27 cellular contexts compared by ENCODE assay signal in the genomic region with DNA sequence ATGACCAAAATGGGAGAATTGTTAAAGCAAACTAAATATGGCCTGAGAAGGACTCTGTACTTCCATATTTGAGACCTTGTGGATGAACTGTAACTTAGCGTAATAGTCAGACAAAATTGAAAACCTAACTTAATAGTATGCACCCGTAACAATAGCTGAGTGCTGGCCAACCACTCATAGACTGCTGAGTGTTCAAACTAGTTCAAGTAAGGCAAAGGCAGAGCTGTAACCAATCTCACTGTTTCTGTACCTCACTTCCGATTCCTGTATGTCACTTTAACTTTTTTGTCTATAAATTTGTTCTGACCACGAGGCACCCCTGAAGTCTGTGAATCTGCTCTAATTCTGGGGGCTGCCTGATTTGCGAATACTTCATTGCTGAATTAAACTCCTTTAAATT.
"Had no signal": no experiment of that assay in that cellular context is flagged by ENCODE, and none has a peak within 500 bp of the region (broad histone marks: within the 10 kb centered on the region; RNA-seq: fewer than 3 reads in every experiment).

No MANE protein-coding gene starts in this region.

- H3K4me3 ChIP-seq: stomach, suprapubic skin, testis, thoracic aorta, thyroid gland, tibial artery, tibial nerve, transverse colon, upper lobe of left lung, upper lobe of right lung, uterus, vagina had no signal

- H3K27me3 ChIP-seq: testis, thyroid gland, transverse colon, upper lobe of left lung, upper lobe of right lung, uterus, vagina had no signal

- DNase-seq: stimulated activated CD4-positive, alpha-beta T cell treated with anti-CD3 and anti-CD28 coated beads, Interleukin-2, amount 100 ng/mL, for 48 hours; stimulated activated CD4-positive, alpha-beta T cell treated with anti-CD3 and anti-CD28 coated beads, Interleukin-4, amount 100 ng/mL, for 1 hour; stimulated activated CD4-positive, alpha-beta T cell treated with anti-CD3 and anti-CD28 coated beads, Interleukin-4, amount 100 ng/mL, for 24 hours; stimulated activated CD4-positive, alpha-beta T cell treated with anti-CD3 and anti-CD28 coated beads, Interleukin-4, amount 100 ng/mL, for 4 hours; stimulated activated CD8-positive, alpha-beta memory T cell treated with anti-CD3 and anti-CD28 coated beads, Interleukin-4, amount 100 ng/mL, for 48 hours; stimulated activated naive B cell treated with anti-CD40 and anti-IgM and Interleukin-4, amounts not matched to agents 10 μg/mL and 1 μg/mL and 100 μg/mL, for 72 hours; stimulated activated naive CD4-positive, alpha-beta T cell; stimulated activated naive CD4-positive, alpha-beta T cell treated with Interleukin-2 at 50 U/mL for 16 hours; stimulated activated naive CD8-positive, alpha-beta T cell treated with anti-CD3 and anti-CD28 coated beads, Interleukin-15, amount 100 ng/mL, for 72 hours; stimulated activated naive CD8-positive, alpha-beta T cell treated with anti-CD3 and anti-CD28 coated beads, Interleukin-15, Interleukin-2, amounts not matched to agents 100 U/mL and 50 U/mL, for 24 hours; stomach; substantia nigra; testis; thyroid gland; tibial artery; transverse colon; trophoblast cell; upper lobe of left lung; upper lobe of right lung; uterus had no signal

- ATAC-seq: stimulated activated effector memory CD8-positive, alpha-beta T cell treated with anti-CD3 and anti-CD28 coated beads, Interleukin-12 subunit alpha, Interleukin-12 subunit beta, amount 100 ng/mL, for 72 hours; stimulated activated memory B cell treated with anti-CD40 and anti-IgM and Interleukin-4, amounts not matched to agents 10 μg/mL and 1 μg/mL and 100 μg/mL, for 72 hours; stimulated activated naive B cell treated with anti-CD40 and anti-IgM and Interleukin-4, amounts not matched to agents 10 μg/mL and 1 μg/mL and 100 μg/mL, for 72 hours; stimulated activated naive CD8-positive, alpha-beta T cell treated with anti-CD3 and anti-CD28 coated beads, Interleukin-15, amount 100 ng/mL, for 72 hours; stimulated activated naive CD8-positive, alpha-beta T cell treated with anti-CD3 and anti-CD28 coated beads, Interleukin-15, Interleukin-2, amounts not matched to agents 100 U/mL and 50 U/mL, for 24 hours; upper lobe of right lung had no signal

- H3K36me3 ChIP-seq: stomach, suprapubic skin, thoracic aorta, thyroid gland, tibial artery, tibial nerve, transverse colon, upper lobe of left lung, upper lobe of right lung, uterus, vagina had no signal

- H3K4me1 ChIP-seq: stomach, suprapubic skin, testis, thyroid gland, tibial artery, tibial nerve, transverse colon, upper lobe of left lung, upper lobe of right lung, uterus, vagina had no signal

- H3K27ac ChIP-seq: stomach, suprapubic skin, testis, thoracic aorta, thyroid gland, tibial artery, tibial nerve, transverse colon, upper lobe of left lung, upper lobe of right lung, uterus, vagina had no signal

- FAIRE-seq: urothelium cell line had no signal

- H3K9me3 ChIP-seq: stomach, suprapubic skin, testis, thoracic aorta, thyroid gland, tibial artery, tibial nerve, transverse colon, upper lobe of left lung, upper lobe of right lung, uterus, vagina had no signal
